ENCODE assay signal across 1 cellular context in the genomic region with DNA sequence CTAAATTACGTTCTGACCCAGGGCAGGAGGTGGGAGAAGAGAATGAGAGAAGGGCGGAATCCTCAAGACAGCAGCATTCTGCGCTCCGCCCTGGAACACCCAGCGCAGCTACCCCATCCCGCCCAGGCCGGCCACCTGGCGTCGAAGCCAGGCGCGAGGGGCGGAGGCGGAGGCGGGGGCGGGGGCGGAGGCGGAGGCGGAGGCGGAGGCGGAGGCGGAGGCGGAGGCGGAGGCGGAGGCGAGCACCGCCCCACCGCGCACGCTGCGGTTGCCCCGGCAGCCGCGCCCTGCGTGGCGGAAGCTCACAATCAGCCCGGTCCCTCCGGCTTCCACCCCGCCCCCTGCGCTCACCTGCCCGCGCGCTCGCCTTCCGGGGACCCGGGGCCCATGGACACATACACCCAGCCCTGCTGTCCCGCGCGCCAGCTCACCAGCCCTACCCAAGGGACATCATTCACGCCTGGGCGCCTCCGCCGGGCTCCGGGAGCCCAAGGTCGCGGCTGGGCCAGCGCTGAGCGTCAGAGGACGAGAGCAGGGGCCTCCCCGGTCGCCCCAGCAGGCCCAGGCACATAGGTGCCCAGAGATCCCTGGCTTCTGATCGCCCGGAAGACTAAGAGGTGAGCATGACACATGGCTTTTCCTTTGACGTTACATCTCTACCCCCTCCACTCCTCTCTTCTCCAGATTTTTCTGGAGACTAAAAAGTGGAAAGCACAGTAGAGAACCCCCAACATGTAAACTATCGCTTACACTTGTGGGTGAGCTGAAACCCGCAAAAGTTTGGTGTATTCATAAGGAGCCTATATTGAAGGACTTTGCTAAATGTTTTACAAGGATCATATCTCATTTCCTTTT.
TF ChIP-seq lines count a peak whose summit lies in the region.

TSS of gene ANKEF1 (plus strand) at position 271 of the 855 bp plus-strand sequence. CDS start 3,315 bp downstream, outside the sequence.

TF ChIP-seq in A549, 52 proteins besides CTCF, POLR2A, EP300 and RAD21 (continued from another document):
- TF ChIP-seq FOSL2 (IDR thresholded peaks at IDR 0.05) = no peak
- no peak for TF ChIP-seq FOSL2 (CRISPR knock-in tag; IDR thresholded peaks at IDR 0.05)
- peak; percentile 63; the same call in 1 of the 3 replicates for TF ChIP-seq BCL3 (IDR thresholded peaks at IDR 0.05)
- no peak; the same call in 1 of the 2 replicates for TF ChIP-seq KDM5A (IDR thresholded peaks at IDR 0.05)
- TF ChIP-seq KDM1A (IDR thresholded peaks at IDR 0.05; ENCODE audit: low read depth) = no peak
- no peak for TF ChIP-seq CBX2 (IDR thresholded peaks at IDR 0.05; ENCODE audit: borderline replicate concordance, low read depth)
- TF ChIP-seq, protein P1, sequence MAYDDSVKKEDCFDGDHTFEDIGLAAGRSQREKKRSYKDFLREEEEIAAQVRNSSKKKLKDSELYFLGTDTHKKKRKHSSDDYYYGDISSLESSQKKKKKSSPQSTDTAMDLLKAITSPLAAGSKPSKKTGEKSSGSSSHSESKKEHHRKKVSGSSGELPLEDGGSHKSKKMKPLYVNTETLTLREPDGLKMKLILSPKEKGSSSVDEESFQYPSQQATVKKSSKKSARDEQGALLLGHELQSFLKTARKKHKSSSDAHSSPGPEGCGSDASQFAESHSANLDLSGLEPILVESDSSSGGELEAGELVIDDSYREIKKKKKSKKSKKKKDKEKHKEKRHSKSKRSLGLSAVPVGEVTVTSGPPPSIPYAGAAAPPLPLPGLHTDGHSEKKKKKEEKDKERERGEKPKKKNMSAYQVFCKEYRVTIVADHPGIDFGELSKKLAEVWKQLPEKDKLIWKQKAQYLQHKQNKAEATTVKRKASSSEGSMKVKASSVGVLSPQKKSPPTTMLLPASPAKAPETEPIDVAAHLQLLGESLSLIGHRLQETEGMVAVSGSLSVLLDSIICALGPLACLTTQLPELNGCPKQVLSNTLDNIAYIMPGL (CRISPR knock-in tag; IDR thresholded peaks at IDR 0.05; ENCODE audit: borderline replicate concordance) = no peak
- no peak for TF ChIP-seq ZSCAN20 (CRISPR knock-in tag; IDR thresholded peaks at IDR 0.05)
- no peak for TF ChIP-seq ZC3H11A (IDR thresholded peaks at IDR 0.05)
- TF ChIP-seq CHD2 (IDR thresholded peaks at IDR 0.05; ENCODE audit: low read length, partially characterized antibody) = no peak
- no peak; the same call in 1 of the 2 replicates for TF ChIP-seq MYC (IDR thresholded peaks at IDR 0.05; ENCODE audit: borderline replicate concordance, low read length)
- no peak for TF ChIP-seq RNF2 (IDR thresholded peaks at IDR 0.05; ENCODE audit: borderline replicate concordance, low read depth)
- no peak for TF ChIP-seq MAZ (IDR thresholded peaks at IDR 0.05; ENCODE audit: borderline replicate concordance, low read depth, low read length)
- no peak for TF ChIP-seq SREBF2 (IDR thresholded peaks at IDR 0.05)
- TF ChIP-seq NR3C1 (IDR thresholded peaks at IDR 0.05) = no peak
- no peak for TF ChIP-seq HOXA7 (CRISPR knock-in tag; IDR thresholded peaks at IDR 0.05)
- TF ChIP-seq EHF (CRISPR knock-in tag; IDR thresholded peaks at IDR 0.05) = peak; percentile 51; the same call in 1 of the 2 replicates
- no peak for TF ChIP-seq MAFK (IDR thresholded peaks at IDR 0.05; ENCODE audit: partially characterized antibody)
- TF ChIP-seq, protein P2, sequence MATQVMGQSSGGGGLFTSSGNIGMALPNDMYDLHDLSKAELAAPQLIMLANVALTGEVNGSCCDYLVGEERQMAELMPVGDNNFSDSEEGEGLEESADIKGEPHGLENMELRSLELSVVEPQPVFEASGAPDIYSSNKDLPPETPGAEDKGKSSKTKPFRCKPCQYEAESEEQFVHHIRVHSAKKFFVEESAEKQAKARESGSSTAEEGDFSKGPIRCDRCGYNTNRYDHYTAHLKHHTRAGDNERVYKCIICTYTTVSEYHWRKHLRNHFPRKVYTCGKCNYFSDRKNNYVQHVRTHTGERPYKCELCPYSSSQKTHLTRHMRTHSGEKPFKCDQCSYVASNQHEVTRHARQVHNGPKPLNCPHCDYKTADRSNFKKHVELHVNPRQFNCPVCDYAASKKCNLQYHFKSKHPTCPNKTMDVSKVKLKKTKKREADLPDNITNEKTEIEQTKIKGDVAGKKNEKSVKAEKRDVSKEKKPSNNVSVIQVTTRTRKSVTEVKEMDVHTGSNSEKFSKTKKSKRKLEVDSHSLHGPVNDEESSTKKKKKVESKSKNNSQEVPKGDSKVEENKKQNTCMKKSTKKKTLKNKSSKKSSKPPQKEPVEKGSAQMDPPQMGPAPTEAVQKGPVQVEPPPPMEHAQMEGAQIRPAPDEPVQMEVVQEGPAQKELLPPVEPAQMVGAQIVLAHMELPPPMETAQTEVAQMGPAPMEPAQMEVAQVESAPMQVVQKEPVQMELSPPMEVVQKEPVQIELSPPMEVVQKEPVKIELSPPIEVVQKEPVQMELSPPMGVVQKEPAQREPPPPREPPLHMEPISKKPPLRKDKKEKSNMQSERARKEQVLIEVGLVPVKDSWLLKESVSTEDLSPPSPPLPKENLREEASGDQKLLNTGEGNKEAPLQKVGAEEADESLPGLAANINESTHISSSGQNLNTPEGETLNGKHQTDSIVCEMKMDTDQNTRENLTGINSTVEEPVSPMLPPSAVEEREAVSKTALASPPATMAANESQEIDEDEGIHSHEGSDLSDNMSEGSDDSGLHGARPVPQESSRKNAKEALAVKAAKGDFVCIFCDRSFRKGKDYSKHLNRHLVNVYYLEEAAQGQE (IDR thresholded peaks at IDR 0.05) = no peak
- no peak for TF ChIP-seq ATOH8 (CRISPR knock-in tag; IDR thresholded peaks at IDR 0.05; ENCODE audit: low read depth)
- TF ChIP-seq, protein P3, sequence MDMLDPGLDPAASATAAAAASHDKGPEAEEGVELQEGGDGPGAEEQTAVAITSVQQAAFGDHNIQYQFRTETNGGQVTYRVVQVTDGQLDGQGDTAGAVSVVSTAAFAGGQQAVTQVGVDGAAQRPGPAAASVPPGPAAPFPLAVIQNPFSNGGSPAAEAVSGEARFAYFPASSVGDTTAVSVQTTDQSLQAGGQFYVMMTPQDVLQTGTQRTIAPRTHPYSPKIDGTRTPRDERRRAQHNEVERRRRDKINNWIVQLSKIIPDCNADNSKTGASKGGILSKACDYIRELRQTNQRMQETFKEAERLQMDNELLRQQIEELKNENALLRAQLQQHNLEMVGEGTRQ (IDR thresholded peaks at IDR 0.05) = no peak
- TF ChIP-seq RCOR1 (IDR thresholded peaks at IDR 0.05; ENCODE audit: low read depth, low read length) = no peak
- no peak for TF ChIP-seq PBX3 (IDR thresholded peaks at IDR 0.05)
- TF ChIP-seq RARB (CRISPR knock-in tag; IDR thresholded peaks at IDR 0.05) = no peak
